ENCODE assay signal across 12 cellular contexts in genomic region chr2:183519371-183520056, GRCh38.
"Had no signal": no experiment of that assay in that cellular context is flagged by ENCODE, and none has a peak within 500 bp of the region (broad histone marks: within the 10 kb centered on the region; RNA-seq: fewer than 3 reads in every experiment).

No MANE protein-coding gene starts in this region.

- H3K4me1 ChIP-seq: lower lobe of right lung had no signal

- DNase-seq: activated CD4-positive, alpha-beta memory T cell treated with anti-CD3 and anti-CD28 coated beads for 36 hours; activated CD4-positive, alpha-beta T cell treated with anti-CD3 and anti-CD28 coated beads for 1 hour; activated gamma-delta T cell; activated T-cell treated with anti-CD3 and anti-CD28 coated beads, Interleukin-2, amount 50 U/mL, for 4 hours; amygdala; brain microvascular endothelial cell; lower lobe of right lung; naive thymus-derived CD8-positive, alpha-beta T cell; right cardiac atrium had no signal

- H3K9me3 ChIP-seq: lower lobe of right lung had no signal

- ATAC-seq: activated T-cell treated with anti-CD3 and anti-CD28 coated beads, Interleukin-2, amount 50 U/mL, for 4 hours; lower lobe of right lung; naive thymus-derived CD8-positive, alpha-beta T cell; right cardiac atrium had no signal

- H3K36me3 ChIP-seq: brain microvascular endothelial cell, lower lobe of right lung, neutrophil had no signal

- H3K4me3 ChIP-seq: hepatocyte, lower lobe of right lung, smooth muscle cell had no signal
